Comparison of ENCODE assay signal across 12 cellular contexts in genomic region chr19:8460516-8461298, GRCh38. TPM values are rescaled to one million over a fixed set of nuclear protein-coding genes. Genes with fewer than 3 reads are reported as not detected.
DNase-seq lines count a peak whose midpoint lies in the region; ATAC-seq and TF ChIP-seq lines count a peak whose summit lies in the region.
"Had no signal": no experiment of that assay in that cellular context is flagged by ENCODE, and none has a peak within 500 bp of the region (broad histone marks: within the 10 kb centered on the region; RNA-seq: fewer than 3 reads in every experiment).

No MANE protein-coding gene starts in this region.

- intact Hi-C loops in activated CD4-positive, alpha-beta T cell treated with anti-CD3 and anti-CD28 coated beads for 36 hours (cut with DNase I, micrococcal nuclease) = no loop called here

- CTCF ChIA-PET in activated CD4-positive, alpha-beta T cell treated with anti-CD3 and anti-CD28 coated beads for 36 hours (lab: Charles Lee) = interaction anchor here (0.6 to 1.1 kb wide), 3 partner anchors 37 to 193 kb away, joined by 3 read pairs; no protein-coding TSS in a partner anchor
- CTCF ChIA-PET in RWPE1 (lab: Yijun Ruan, JAX) = interaction anchor here (0.6 kb wide), 1 partner anchor 15 kb away, joined by 3 read pairs; no protein-coding TSS in a partner anchor

- no peaks in the 10 kb centered on the region for H3K27me3 Mint-ChIP-seq in activated CD4-positive, alpha-beta T cell treated with anti-CD3 and anti-CD28 coated beads for 36 hours
- H3K27me3 Mint-ChIP-seq in glutamatergic neuron (ENCODE audit: unreplicated experiment) = peaks cover 2% of the 10 kb centered on the region

- no peak for DNase-seq in activated CD4-positive, alpha-beta T cell treated with anti-CD3 and anti-CD28 coated beads for 36 hours
- DNase-seq in activated CD4-positive, alpha-beta T cell treated with anti-CD3 and anti-CD28 coated beads, Interleukin-2, amount 50 U/mL, for 4 hours = no peak
- no peak for DNase-seq in glutamatergic neuron
- DNase-seq in stimulated activated effector memory CD8-positive, alpha-beta T cell treated with anti-CD3 and anti-CD28 coated beads, Interleukin-12 subunit alpha, Interleukin-12 subunit beta, amount 100 ng/mL, for 72 hours (ENCODE audit: low spot score in 2 of 2) = no peak
- no peak for DNase-seq in NCI-H446 (lab: John Stamatoyannopoulos, UW)
- DNase-seq in RWPE1 (ENCODE audit: low spot score) = no peak
- DNase-seq: Kasumi-1; NCI-H2171 treated with DMSO at 0.1 percent for 48 hours; stimulated activated CD4-positive, alpha-beta T cell treated with anti-CD3 and anti-CD28 coated beads, Interleukin-4, amount 100 ng/mL, for 1 hour had no signal

- peaks cover 64% of the 10 kb centered on the region for H3K36me3 Mint-ChIP-seq in activated CD4-positive, alpha-beta T cell treated with anti-CD3 and anti-CD28 coated beads for 36 hours (ENCODE audit: low read depth)
- no peaks in the 10 kb centered on the region for H3K36me3 Mint-ChIP-seq in glutamatergic neuron (ENCODE audit: unreplicated experiment)
- H3K36me3 Mint-ChIP-seq in stimulated activated effector memory CD8-positive, alpha-beta T cell treated with anti-CD3 and anti-CD28 coated beads, Interleukin-12 subunit alpha, Interleukin-12 subunit beta, amount 100 ng/mL, for 72 hours = peaks cover 100% of the 10 kb centered on the region

- no peaks in the 10 kb centered on the region for H3K9me3 Mint-ChIP-seq in activated CD4-positive, alpha-beta T cell treated with anti-CD3 and anti-CD28 coated beads for 36 hours (ENCODE audit: low read depth)
- peaks cover 3% of the 10 kb centered on the region for H3K9me3 Mint-ChIP-seq in glutamatergic neuron (ENCODE audit: unreplicated experiment)
- no peaks in the 10 kb centered on the region for H3K9me3 Mint-ChIP-seq in stimulated activated effector memory CD8-positive, alpha-beta T cell treated with anti-CD3 and anti-CD28 coated beads, Interleukin-12 subunit alpha, Interleukin-12 subunit beta, amount 100 ng/mL, for 72 hours
- H3K9me3 Mint-ChIP-seq: neural progenitor cell had no signal

- TF ChIP-seq CTCF in VCaP (conservative IDR thresholded peaks at IDR 0.05) = no peak
- no peak for TF ChIP-seq CTCF in glutamatergic neuron (IDR thresholded peaks at IDR 0.05; ENCODE audit: partially characterized antibody, unreplicated experiment)
- no peak for TF ChIP-seq CTCF in RWPE1 (conservative IDR thresholded peaks at IDR 0.05; ENCODE audit: low read depth)

- ATAC-seq in activated CD4-positive, alpha-beta T cell treated with anti-CD3 and anti-CD28 coated beads for 36 hours = no peak
- ATAC-seq in stimulated activated effector memory CD8-positive, alpha-beta T cell treated with anti-CD3 and anti-CD28 coated beads, Interleukin-12 subunit alpha, Interleukin-12 subunit beta, amount 100 ng/mL, for 72 hours = peak; percentile 51
- ATAC-seq in GM21423 (IDR thresholded peaks at IDR 0.05; ENCODE audit: unreplicated experiment) = no peak

- POLR2A ChIA-PET in activated CD4-positive, alpha-beta T cell treated with anti-CD3 and anti-CD28 coated beads for 36 hours (lab: Charles Lee) = interaction anchor here (0.8 kb wide), 1 partner anchor 11 kb away, joined by 4 read pairs; no protein-coding TSS in a partner anchor
- POLR2A ChIA-PET in RWPE1 (lab: Yijun Ruan, JAX; ENCODE audit: low non-redundant PET) = no interaction called here

- peaks cover 65% of the 10 kb centered on the region for H3K4me1 Mint-ChIP-seq in activated CD4-positive, alpha-beta T cell treated with anti-CD3 and anti-CD28 coated beads for 36 hours
- H3K4me1 Mint-ChIP-seq in glutamatergic neuron (ENCODE audit: low read depth, unreplicated experiment) = peaks cover 50% of the 10 kb centered on the region
- peaks cover 63% of the 10 kb centered on the region for H3K4me1 Mint-ChIP-seq in stimulated activated effector memory CD8-positive, alpha-beta T cell treated with anti-CD3 and anti-CD28 coated beads, Interleukin-12 subunit alpha, Interleukin-12 subunit beta, amount 100 ng/mL, for 72 hours

- H3K4me3 Mint-ChIP-seq in activated CD4-positive, alpha-beta T cell treated with anti-CD3 and anti-CD28 coated beads for 36 hours = no peak overlapping the region
- H3K4me3 Mint-ChIP-seq in glutamatergic neuron (ENCODE audit: unreplicated experiment) = peak overlapping the region; percentile 10
- H3K4me3 Mint-ChIP-seq in stimulated activated effector memory CD8-positive, alpha-beta T cell treated with anti-CD3 and anti-CD28 coated beads, Interleukin-12 subunit alpha, Interleukin-12 subunit beta, amount 100 ng/mL, for 72 hours = peak overlapping the region; percentile 26

- peak overlapping the region; percentile 38 for H3K27ac ChIP-seq in VCaP
- H3K27ac ChIP-seq in RWPE1 = no peak overlapping the region

- peak overlapping the region; percentile 14 for H3K27ac Mint-ChIP-seq in activated CD4-positive, alpha-beta T cell treated with anti-CD3 and anti-CD28 coated beads for 36 hours
- peak overlapping the region; percentile 71 for H3K27ac Mint-ChIP-seq in glutamatergic neuron (ENCODE audit: unreplicated experiment)
- H3K27ac Mint-ChIP-seq in stimulated activated effector memory CD8-positive, alpha-beta T cell treated with anti-CD3 and anti-CD28 coated beads, Interleukin-12 subunit alpha, Interleukin-12 subunit beta, amount 100 ng/mL, for 72 hours = peak overlapping the region; percentile 64
- H3K27ac Mint-ChIP-seq: neural progenitor cell had no signal

RNA-seq across cellular contexts. Expression of gene HNRNPM, which starts 15.9 kb away (rescaled TPM):
- 100 to 1,000 TPM; 250 to 304 TPM for total RNA-seq in activated CD4-positive, alpha-beta T cell treated with anti-CD3 and anti-CD28 coated beads for 36 hours
- 184 TPM for total RNA-seq in glutamatergic neuron (ENCODE audit: unreplicated experiment)

RNA-seq across cellular contexts. Expression of gene PRAM1, which starts 41.7 kb away (rescaled TPM):
- total RNA-seq in activated CD4-positive, alpha-beta T cell treated with anti-CD3 and anti-CD28 coated beads for 36 hours = 1 to 10 TPM in 1 of 2 experiments, under 1 TPM in 1; 0.90 to 1.1 TPM
- total RNA-seq in glutamatergic neuron (ENCODE audit: unreplicated experiment) = 0.49 TPM

RNA-seq across cellular contexts. Expression of gene MARCHF2, which starts 47.6 kb away (rescaled TPM):
- total RNA-seq in activated CD4-positive, alpha-beta T cell treated with anti-CD3 and anti-CD28 coated beads for 36 hours = 10 to 100 TPM in 1 of 2 experiments, 1 to 10 TPM in 1; 9.1 to 10.1 TPM
- total RNA-seq in glutamatergic neuron (ENCODE audit: unreplicated experiment) = 47.7 TPM

RNA-seq across cellular contexts. Expression of gene ZNF414, which starts 53.3 kb away (rescaled TPM):
- 10 to 100 TPM; 21.0 to 23.7 TPM for total RNA-seq in activated CD4-positive, alpha-beta T cell treated with anti-CD3 and anti-CD28 coated beads for 36 hours
- total RNA-seq in glutamatergic neuron (ENCODE audit: unreplicated experiment) = 27.2 TPM

Comparison
In these comparisons a context has a peak if more than half of its experiments do, and no peak if none do; other contexts are left out.
1. H3K27ac Mint-ChIP-seq: peak in every context shown above with its lines; median percentile 71 in glutamatergic neuron; 64 in stimulated activated effector memory CD8-positive, alpha-beta T cell treated with anti-CD3 and anti-CD28 coated beads, Interleukin-12 subunit alpha, Interleukin-12 subunit beta, amount 100 ng/mL, for 72 hours; 14 in activated CD4-positive, alpha-beta T cell treated with anti-CD3 and anti-CD28 coated beads for 36 hours.